Comparison of ENCODE assay signal across 1 cellular context in the genomic region with DNA sequence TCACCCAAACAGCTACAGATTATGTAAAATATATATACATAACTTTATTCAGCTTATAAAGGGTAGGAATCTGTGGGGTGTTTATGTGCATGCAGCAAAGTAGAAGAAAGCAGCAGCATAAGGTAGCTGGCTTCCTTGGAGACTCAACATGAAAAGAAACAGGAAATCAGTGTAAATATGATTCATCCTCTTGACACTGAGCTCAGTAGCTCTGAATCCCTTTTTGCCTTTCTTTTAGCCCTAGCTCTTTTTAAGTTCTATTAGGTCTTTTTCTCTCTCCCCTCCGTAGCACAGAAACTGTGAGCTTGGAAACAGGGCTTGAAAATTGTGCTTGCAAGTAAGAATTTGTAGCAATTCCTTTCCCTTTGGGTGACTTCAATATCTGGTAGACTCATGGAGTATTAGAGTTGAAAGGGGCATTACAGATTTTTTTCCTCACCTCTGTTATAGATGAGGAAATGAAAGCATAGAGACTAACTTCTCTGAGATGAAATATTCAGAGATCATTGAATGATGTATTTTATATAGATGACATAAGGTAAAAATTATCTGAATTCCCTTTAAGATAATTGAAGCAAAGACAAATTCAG.
TF ChIP-seq lines count a peak whose summit lies in the region.

No MANE protein-coding gene starts in this region.

TF ChIP-seq in HepG2, 621 proteins besides CTCF, POLR2A, EP300 and RAD21:
- no peak for TF ChIP-seq MAF1 (CRISPR knock-in tag; IDR thresholded peaks at IDR 0.05; ENCODE audit: borderline replicate concordance)
- TF ChIP-seq GPBP1L1 (CRISPR knock-in tag; IDR thresholded peaks at IDR 0.05): no peak
- TF ChIP-seq HOXA5 (CRISPR knock-in tag; IDR thresholded peaks at IDR 0.05): no peak
- TF ChIP-seq JDP2 (CRISPR knock-in tag; IDR thresholded peaks at IDR 0.05; ENCODE audit: borderline replicate concordance): no peak
- TF ChIP-seq CBFB (CRISPR knock-in tag; IDR thresholded peaks at IDR 0.05): no peak
- TF ChIP-seq HMG20A (CRISPR knock-in tag; IDR thresholded peaks at IDR 0.05; ENCODE audit: borderline replicate concordance): no peak
